In the genomic region with DNA sequence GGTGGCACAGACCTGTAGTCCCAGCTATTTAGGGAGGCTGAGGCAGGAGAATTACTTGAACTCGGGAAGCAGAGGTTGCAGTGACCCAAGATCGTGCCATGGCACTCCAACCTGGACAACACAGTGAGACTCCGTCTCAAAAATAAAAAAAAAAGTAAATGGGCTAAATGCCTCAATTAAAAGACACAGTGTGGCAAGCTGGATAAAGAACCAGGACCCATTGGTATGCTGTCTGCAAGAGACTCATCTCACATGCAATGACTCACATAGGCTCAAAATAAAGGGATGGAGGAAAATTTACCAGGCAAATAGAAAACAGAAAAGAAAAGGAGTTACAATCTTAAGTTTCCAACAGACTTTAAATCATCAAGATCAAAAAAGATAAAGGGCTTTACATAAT, we compare ENCODE assay signal across 16 cellular contexts.
"Had no signal": no experiment of that assay in that cellular context is flagged by ENCODE, and none has a peak within 500 bp of the region (broad histone marks: within the 10 kb centered on the region; RNA-seq: fewer than 3 reads in every experiment).

No MANE protein-coding gene starts in this region.

- ATAC-seq: activated CD4-positive, alpha-beta T cell treated with anti-CD3 and anti-CD28 coated beads for 36 hours; activated CD8-positive, alpha-beta memory T cell treated with anti-CD3 and anti-CD28 coated beads, Interleukin-2, amount 10 ng/mL, durations not matched to agents 7 days and 5 days; right lobe of liver; upper lobe of right lung had no signal

- H3K4me3 ChIP-seq: adrenal gland, colonic mucosa, ovary, right lobe of liver, spleen, thoracic aorta, upper lobe of right lung had no signal

- DNase-seq: activated CD4-positive, alpha-beta memory T cell treated with anti-CD3 and anti-CD28 coated beads for 36 hours; activated CD4-positive, alpha-beta T cell treated with anti-CD3 and anti-CD28 coated beads for 36 hours; activated CD8-positive, alpha-beta memory T cell treated with anti-CD3 and anti-CD28 coated beads, Interleukin-2, amount 10 ng/mL, durations not matched to agents 7 days and 5 days; activated naive CD4-positive, alpha-beta T cell treated with anti-CD3 and anti-CD28 coated beads, Interleukin-2, amount 50 U/mL, for 16 hours; activated T-cell treated with anti-CD3 and anti-CD28 coated beads, Interleukin-2, amount 50 U/mL, for 1 hour; adrenal gland; caudate nucleus; colonic mucosa; effector memory CD4-positive, alpha-beta T cell; midbrain; ovary; right lobe of liver; spleen; stimulated activated CD4-positive, alpha-beta T cell treated with anti-CD3 and anti-CD28 coated beads, Interleukin-1b, Interleukin-23, amount 100 ng/mL, for 48 hours; upper lobe of right lung had no signal
